1 cellular context compared by ENCODE assay signal in genomic region chr20:57629976-57630525, GRCh38.
TF ChIP-seq lines count a peak whose summit lies in the region.

No MANE protein-coding gene starts in this region.

TF ChIP-seq in K562, 482 proteins besides CTCF, POLR2A, EP300 and RAD21 (continued from another document):
- TF ChIP-seq ZNF318 (IDR thresholded peaks at IDR 0.05; ENCODE audit: borderline replicate concordance in 1 of 2, low read depth in 1 of 2), result no peak
